1 cellular context compared by ENCODE assay signal in genomic region chr10:105585753-105586152, GRCh38.
TF ChIP-seq lines count a peak whose summit lies in the region.

No MANE protein-coding gene starts in this region.

TF ChIP-seq in WTC11, 78 proteins besides CTCF, POLR2A, EP300 and RAD21 (continued from another document):
- TF ChIP-seq ZNF425 (CRISPR knock-in tag; conservative IDR thresholded peaks at IDR 0.05): no peak
- no peak for TF ChIP-seq KAT7 (CRISPR knock-in tag; IDR thresholded peaks at IDR 0.05; ENCODE audit: borderline replicate concordance)
- TF ChIP-seq ZBTB43 (CRISPR knock-in tag; IDR thresholded peaks at IDR 0.05): no peak
- no peak for TF ChIP-seq JAZF1 (CRISPR knock-in tag; IDR thresholded peaks at IDR 0.05)
- no peak for TF ChIP-seq RELA (CRISPR knock-in tag; IDR thresholded peaks at IDR 0.05; ENCODE audit: borderline replicate concordance)
- no peak for TF ChIP-seq USF2 (CRISPR knock-in tag; IDR thresholded peaks at IDR 0.05)
- TF ChIP-seq TEAD1 (CRISPR knock-in tag; IDR thresholded peaks at IDR 0.05): no peak
- TF ChIP-seq NFYB (CRISPR knock-in tag; conservative IDR thresholded peaks at IDR 0.05; ENCODE audit: low read depth): no peak
- no peak for TF ChIP-seq E2F4 (CRISPR knock-in tag; IDR thresholded peaks at IDR 0.05; ENCODE audit: borderline replicate concordance, low read depth)
- TF ChIP-seq ZNF671 (CRISPR knock-in tag; IDR thresholded peaks at IDR 0.05): no peak
- no peak for TF ChIP-seq TCF7 (CRISPR knock-in tag; IDR thresholded peaks at IDR 0.05; ENCODE audit: low read depth)
- TF ChIP-seq ATF3 (CRISPR knock-in tag; conservative IDR thresholded peaks at IDR 0.05): no peak
- TF ChIP-seq FOXP4 (CRISPR knock-in tag; IDR thresholded peaks at IDR 0.05): no peak
